ENCODE assay signal across 25 cellular contexts in genomic region chr12:55963760-55964159, GRCh38.
"Had no signal": no experiment of that assay in that cellular context is flagged by ENCODE, and none has a peak within 500 bp of the region (broad histone marks: within the 10 kb centered on the region; RNA-seq: fewer than 3 reads in every experiment).

No MANE protein-coding gene starts in this region.

- H3K4me1 ChIP-seq: prostate gland had no signal

- H3K27ac Mint-ChIP-seq: mesothelial cell of epicardium; naive B cell; stimulated activated memory B cell treated with anti-CD40 and anti-IgM and Interleukin-4, amounts not matched to agents 10 μg/mL and 1 μg/mL and 100 μg/mL, for 72 hours had no signal

- DNase-seq: dorsolateral prefrontal cortex; effector CD4-positive, alpha-beta T cell; foreskin fibroblast; gastrocnemius medialis; heart left ventricle; left cardiac atrium; left lung; mesenchymal stem cell; mucosa of descending colon; naive B cell; nucleus accumbens; right cardiac atrium; stimulated activated CD4-positive, alpha-beta T cell treated with anti-CD3 and anti-CD28 coated beads, Interleukin-4, amount 100 ng/mL, for 4 hours; stimulated activated naive CD8-positive, alpha-beta T cell treated with anti-CD3 and anti-CD28 coated beads, Interleukin-15, Interleukin-2, amounts not matched to agents 100 U/mL and 50 U/mL, for 24 hours; substantia nigra; testis; tibial artery; upper lobe of left lung had no signal

- H3K27me3 Mint-ChIP-seq: naive B cell; stimulated activated memory B cell treated with anti-CD40 and anti-IgM and Interleukin-4, amounts not matched to agents 10 μg/mL and 1 μg/mL and 100 μg/mL, for 72 hours had no signal

- H3K9me3 ChIP-seq: gastrocnemius medialis, heart left ventricle, left lung, mucosa of descending colon, prostate gland, sigmoid colon, testis, tibial artery, upper lobe of left lung had no signal

- H3K36me3 Mint-ChIP-seq: mesothelial cell of epicardium, naive B cell had no signal

- H3K4me3 ChIP-seq: dorsolateral prefrontal cortex, gastrocnemius medialis, heart left ventricle, hepatocyte, left lung, mucosa of descending colon, prostate gland, sigmoid colon, testis, tibial artery, upper lobe of left lung had no signal

- H3K4me3 Mint-ChIP-seq: mesothelial cell of epicardium; stimulated activated memory B cell treated with anti-CD40 and anti-IgM and Interleukin-4, amounts not matched to agents 10 μg/mL and 1 μg/mL and 100 μg/mL, for 72 hours had no signal

- H3K36me3 ChIP-seq: gastrocnemius medialis, left lung, prostate gland, sigmoid colon, tibial artery, upper lobe of left lung had no signal

- H3K4me2 ChIP-seq: hepatocyte had no signal

- H3K9me3 Mint-ChIP-seq: mesothelial cell of epicardium; naive B cell; stimulated activated memory B cell treated with anti-CD40 and anti-IgM and Interleukin-4, amounts not matched to agents 10 μg/mL and 1 μg/mL and 100 μg/mL, for 72 hours had no signal

- H3K27ac ChIP-seq: dorsolateral prefrontal cortex, epithelial cell of prostate, gastrocnemius medialis, heart left ventricle, hepatocyte, left lung, prostate gland, sigmoid colon, testis, tibial artery, upper lobe of left lung had no signal

- H3K27me3 ChIP-seq: dorsolateral prefrontal cortex, heart left ventricle, hepatocyte, left lung, sigmoid colon, testis, tibial artery, upper lobe of left lung had no signal

- ATAC-seq: esophagus mucosa; gastrocnemius medialis; heart left ventricle; left cardiac atrium; left lung; mucosa of descending colon; right cardiac atrium; stimulated activated memory B cell treated with anti-CD40 and anti-IgM and Interleukin-4, amounts not matched to agents 10 μg/mL and 1 μg/mL and 100 μg/mL, for 72 hours; stimulated activated naive CD8-positive, alpha-beta T cell treated with anti-CD3 and anti-CD28 coated beads, Interleukin-15, Interleukin-2, amounts not matched to agents 100 U/mL and 50 U/mL, for 24 hours had no signal

- H2AFZ ChIP-seq: hepatocyte had no signal
